36 cellular contexts compared by ENCODE assay signal in the genomic region with DNA sequence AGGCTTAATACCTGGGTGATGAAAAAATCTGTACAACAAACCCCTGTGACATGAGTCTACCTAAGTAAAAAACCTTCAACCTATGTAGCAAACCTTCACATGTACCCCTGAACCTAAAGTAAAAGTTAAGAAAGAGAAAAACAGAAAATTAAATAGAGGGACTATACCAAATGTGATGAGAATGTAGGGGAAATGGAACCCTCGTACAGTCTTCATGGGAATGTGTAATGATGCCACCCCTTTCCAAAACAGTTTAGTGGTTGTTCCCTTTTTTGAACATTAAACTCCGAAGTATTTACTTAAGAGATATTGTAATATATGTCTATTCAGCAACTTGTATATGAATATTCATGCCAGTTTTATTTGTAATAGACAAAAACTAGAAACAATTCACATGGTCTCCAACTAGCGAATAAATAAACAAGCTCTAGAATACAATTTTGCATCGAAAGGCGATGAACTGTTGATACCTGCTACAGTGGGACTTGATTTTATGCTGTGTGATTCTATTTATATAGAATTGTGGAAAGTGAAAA. TPM values are rescaled to one million over a fixed set of nuclear protein-coding genes. Genes with fewer than 3 reads are reported as not detected.
"Had no signal": no experiment of that assay in that cellular context is flagged by ENCODE, and none has a peak within 500 bp of the region (broad histone marks: within the 10 kb centered on the region; RNA-seq: fewer than 3 reads in every experiment).

No MANE protein-coding gene starts in this region.

- H3K4me3 ChIP-seq: adrenal gland, ascending aorta, body of pancreas, breast epithelium, cardiac muscle cell had no signal

- FAIRE-seq: astrocyte, colon had no signal

- ATAC-seq: activated naive CD4-positive, alpha-beta T cell treated with anti-CD3 and anti-CD28 coated beads, Interleukin-2, amount 50 U/mL, for 72 hours; activated naive CD8-positive, alpha-beta T cell treated with anti-CD3 and anti-CD28 coated beads, Interleukin-2, amount 50 U/mL, for 24 hours; activated T-cell treated with anti-CD3 and anti-CD28 coated beads, Interleukin-2, amount 50 U/mL, for 4 hours; activated T-cell treated with anti-CD3 and anti-CD28 coated beads, Interleukin-2, amount 50 U/mL, for 72 hours; activated T-helper 17 cell treated with anti-CD3 and anti-CD28 coated beads, Interleukin-2, amount 50 U/mL, for 72 hours; body of pancreas had no signal

- H3K9me3 ChIP-seq: adrenal gland, ascending aorta, body of pancreas, breast epithelium had no signal

- H3K36me3 ChIP-seq: adrenal gland, ascending aorta, brain microvascular endothelial cell, breast epithelium, cardiac muscle cell had no signal

- H3K4me1 ChIP-seq: adrenal gland, ascending aorta, body of pancreas, breast epithelium had no signal

- H3K27ac ChIP-seq: adrenal gland, ascending aorta, body of pancreas, brain microvascular endothelial cell, breast epithelium, cardiac muscle cell had no signal

- DNase-seq: activated effector memory CD4-positive, alpha-beta T cell treated with anti-CD3 and anti-CD28 coated beads, Interleukin-2, amount 50 U/mL, for 16 hours; activated effector memory CD4-positive, alpha-beta T cell treated with Interleukin-2 at 50 U/mL for 16 hours; activated gamma-delta T cell; activated gamma-delta T cell treated with Interleukin-2 at 50 U/mL for 16 hours; activated naive CD4-positive, alpha-beta T cell; activated naive CD4-positive, alpha-beta T cell treated with anti-CD3 and anti-CD28 coated beads for 36 hours; activated naive CD4-positive, alpha-beta T cell treated with anti-CD3 and anti-CD28 coated beads, Interleukin-2, amount 10 ng/mL, durations not matched to agents 7 days and 5 days; activated naive CD4-positive, alpha-beta T cell treated with anti-CD3 and anti-CD28 coated beads, Interleukin-2, amount 50 U/mL, for 16 hours; activated naive CD4-positive, alpha-beta T cell treated with Interleukin-2 at 50 U/mL for 16 hours; activated naive CD8-positive, alpha-beta T cell treated with anti-CD3 and anti-CD28 coated beads for 36 hours; activated naive CD8-positive, alpha-beta T cell treated with anti-CD3 and anti-CD28 coated beads, Interleukin-2, amount 10 ng/mL, durations not matched to agents 7 days and 5 days; activated naive CD8-positive, alpha-beta T cell treated with anti-CD3 and anti-CD28 coated beads, Interleukin-2, amount 50 U/mL, for 24 hours; activated T-cell treated with anti-CD3 and anti-CD28 coated beads, Interleukin-2, amount 50 U/mL, for 4 hours; activated T-cell treated with anti-CD3 and anti-CD28 coated beads, Interleukin-2, amount 50 U/mL, for 48 hours; activated T-cell treated with anti-CD3 and anti-CD28 coated beads, Interleukin-2, amount 50 U/mL, for 72 hours; adrenal gland; amniotic stem cell; amygdala; anterior cingulate cortex; aorta; body of pancreas; brain microvascular endothelial cell; caudate nucleus; central memory CD4-positive, alpha-beta T cell; cerebellar nuclear complex had no signal

- H3K27me3 ChIP-seq: ascending aorta, body of pancreas, brain microvascular endothelial cell had no signal

RNA-seq across cellular contexts. Expression of a gene that starts 34.1 kb away (rescaled TPM):
- total RNA-seq: activated naive CD4-positive, alpha-beta T cell treated with anti-CD3 and anti-CD28 coated beads for 36 hours; activated naive CD4-positive, alpha-beta T cell treated with anti-CD3 and anti-CD28 coated beads, Interleukin-2, amount 50 U/mL, for 72 hours; activated naive CD8-positive, alpha-beta T cell treated with anti-CD3 and anti-CD28 coated beads for 36 hours; activated naive CD8-positive, alpha-beta T cell treated with anti-CD3 and anti-CD28 coated beads, Interleukin-2, amount 10 ng/mL, durations not matched to agents 7 days and 5 days; activated T-cell treated with anti-CD3 and anti-CD28 coated beads, Interleukin-2, amount 50 U/mL, for 4 hours; activated T-cell treated with anti-CD3 and anti-CD28 coated beads, Interleukin-2, amount 50 U/mL, for 72 hours; activated T-helper 1 cell treated with anti-CD3 and anti-CD28 coated beads, Interleukin-12 subunit alpha, Interleukin-12 subunit beta, Interleukin-2, Interleukin-4 antibody, amounts not matched to agents 30 ng/mL and 10 ng/mL and 1 ng/mL, durations not matched to agents 14 hours and 24 hours and 36 hours; activated T-helper 17 cell treated with anti-CD3 and anti-CD28 coated beads, Interleukin-2, amount 50 U/mL, for 72 hours; activated T-helper 2 cell treated with anti-CD3 and anti-CD28 coated beads, Interferon-gamma antibody, Interleukin-2, Interleukin-4, amounts not matched to agents 10 μg/mL and 5 μg/mL and 100 μg/mL, durations not matched to agents 14 hours and 24 hours and 36 hours; adrenal gland; ascending aorta; astrocyte; body of pancreas; breast epithelium; bronchial epithelial cell; cardiac muscle cell; chondrocyte had no signal
- polyA plus RNA-seq: adrenal gland, aorta, cardiac muscle cell had no signal
